Comparison of ENCODE assay signal across 1 cellular context in the genomic region with DNA sequence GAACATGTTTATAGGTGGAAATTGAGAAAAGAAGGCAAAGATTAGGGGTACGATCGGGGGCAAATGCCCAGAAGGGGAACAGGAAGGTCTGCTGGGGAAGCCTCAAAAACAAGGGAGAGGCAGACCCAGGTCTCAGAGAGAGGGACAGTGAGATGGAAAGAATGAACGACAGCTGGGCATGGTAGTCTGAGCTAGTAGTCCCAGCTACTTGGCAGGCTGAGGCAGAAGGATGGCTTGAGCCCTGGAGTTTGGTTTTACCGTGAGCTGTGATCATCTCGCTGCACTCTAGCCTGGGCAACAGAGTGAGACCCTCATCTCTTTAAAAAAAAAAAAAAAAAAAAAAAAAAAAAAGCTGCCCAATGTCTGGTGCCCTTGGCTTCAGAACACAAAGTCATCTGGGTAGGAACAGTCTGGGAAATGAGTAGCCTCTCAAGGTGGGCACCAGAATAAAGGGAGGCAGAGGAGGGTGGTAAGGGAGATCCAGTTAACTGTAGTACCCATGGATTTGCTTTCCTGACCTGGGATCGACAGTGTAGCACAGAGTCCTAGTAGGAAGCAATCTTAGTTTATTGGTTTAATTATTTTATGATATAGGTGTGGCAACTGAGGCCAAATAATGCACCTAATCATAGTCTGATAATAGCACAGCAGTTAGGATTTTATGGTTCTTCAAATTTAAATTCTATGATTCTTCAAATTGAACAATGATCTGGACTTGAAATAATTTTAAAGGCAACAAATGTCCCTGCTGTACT.
TF ChIP-seq lines count a peak whose summit lies in the region.

No MANE protein-coding gene starts in this region.

TF ChIP-seq in HCT116, 20 proteins besides CTCF, POLR2A, EP300 and RAD21:
- no peak for TF ChIP-seq FOSL1 (IDR thresholded peaks at IDR 0.05; ENCODE audit: low read depth)
- no peak for TF ChIP-seq ZNF274 (IDR thresholded peaks at IDR 0.05; ENCODE audit: low read depth, low read length)
- TF ChIP-seq POLR2AphosphoS5 (IDR thresholded peaks at IDR 0.05; ENCODE audit: low read depth, low read length): peak; percentile 9; the same call in 1 of the 2 replicates
